10 cellular contexts compared by ENCODE assay signal in the genomic region with DNA sequence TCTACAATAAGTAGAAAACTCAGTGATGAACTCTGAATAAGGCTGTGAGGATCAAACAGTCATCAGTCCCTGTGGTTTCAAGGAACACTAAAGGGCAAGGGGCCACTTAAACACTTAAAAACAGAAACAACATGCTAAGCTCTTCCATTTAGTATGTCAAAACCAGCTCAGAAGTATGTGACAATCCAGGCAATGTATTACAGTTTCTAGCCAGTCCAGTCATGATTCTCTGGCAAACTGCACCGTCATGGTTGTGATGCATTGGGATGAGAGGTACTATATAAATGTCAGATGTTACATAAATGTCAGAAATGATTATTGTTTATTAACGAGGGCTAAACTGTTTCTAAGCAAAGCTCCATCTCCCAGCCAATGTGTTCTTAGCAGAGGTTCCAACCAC. TPM values are rescaled to one million over a fixed set of nuclear protein-coding genes. Genes with fewer than 3 reads are reported as not detected.
DNase-seq lines count a peak whose midpoint lies in the region; ATAC-seq, FAIRE-seq and TF ChIP-seq lines count a peak whose summit lies in the region.
"Had no signal": no experiment of that assay in that cellular context is flagged by ENCODE, and none has a peak within 500 bp of the region (broad histone marks: within the 10 kb centered on the region; RNA-seq: fewer than 3 reads in every experiment).

No MANE protein-coding gene starts in this region.

- H3K27me3 ChIP-seq in esophagus squamous epithelium, result peaks cover 0 to 47% (median 5%) of the 10 kb centered on the region in 4 donors
- H3K27me3 ChIP-seq in HAP-1 (ENCODE audit: low read depth), result peaks cover 45% of the 10 kb centered on the region
- peaks cover 0 to 22% (median 6%) of the 10 kb centered on the region in 4 donors for H3K27me3 ChIP-seq in pancreas

- intact Hi-C loops in esophagus squamous epithelium (cut with DNase I), result no loop called here
- intact Hi-C loops in activated naive CD4-positive, alpha-beta T cell treated with anti-CD3 and anti-CD28 coated beads for 36 hours (cut with micrococcal nuclease), result loop anchor here (2.0 kb wide), 2 partner anchors 115 to 253 kb away; no protein-coding TSS in a partner anchor
- intact Hi-C loops in pancreas (cut with DNase I), result no loop called here

- peaks cover 39% of the 10 kb centered on the region for H3K4me1 Mint-ChIP-seq in activated naive CD4-positive, alpha-beta T cell treated with anti-CD3 and anti-CD28 coated beads for 36 hours (ENCODE audit: low read depth)

- CTCF ChIA-PET in activated naive CD4-positive, alpha-beta T cell treated with anti-CD3 and anti-CD28 coated beads for 36 hours (lab: Charles Lee), result interaction anchor here (1.1 kb wide), 1 partner anchor 20 kb away, joined by 4 read pairs; no protein-coding TSS in a partner anchor

- H3K4me1 ChIP-seq in esophagus squamous epithelium (peaks cover 31 to 79% (median 38%) of the 10 kb centered on the region in 3 donors), HAP-1 (no peaks in the 10 kb centered on the region; the same call in none of the 2 replicates), pancreas (peaks cover 0 to 13% (median 7%) of the 10 kb centered on the region in 3 donors)

- TF ChIP-seq POLR2A in esophagus squamous epithelium (IDR thresholded peaks at IDR 0.05), result no peak

- H3K27ac ChIP-seq in esophagus squamous epithelium (peak overlapping the region; percentile 66 to 88 (median 84)), pancreas (no peak overlapping the region)

- WGBS in esophagus squamous epithelium, 2 donors, result 47 to 48% methylated on average over 2 of the region's 2 CpGs
- 60 to 82% methylated on average over 2 of the region's 2 CpGs for WGBS in pancreas, 2 donors

- peaks cover 58% of the 10 kb centered on the region for H3K27me3 Mint-ChIP-seq in activated naive CD4-positive, alpha-beta T cell treated with anti-CD3 and anti-CD28 coated beads for 36 hours (ENCODE audit: low read depth)

- H3K36me3 Mint-ChIP-seq in activated naive CD4-positive, alpha-beta T cell treated with anti-CD3 and anti-CD28 coated beads for 36 hours (ENCODE audit: low read depth), result no peaks in the 10 kb centered on the region

- TF ChIP-seq CTCF in esophagus squamous epithelium (IDR thresholded peaks at IDR 0.05) (no peak), pancreas (IDR thresholded peaks at IDR 0.05) (no peak)

- no peaks in the 10 kb centered on the region for H3K9me3 Mint-ChIP-seq in activated naive CD4-positive, alpha-beta T cell treated with anti-CD3 and anti-CD28 coated beads for 36 hours

- H3K4me3 ChIP-seq in esophagus squamous epithelium (no peak overlapping the region), HAP-1 (no peak overlapping the region), pancreas (no peak overlapping the region)

- H3K27ac Mint-ChIP-seq in activated naive CD4-positive, alpha-beta T cell treated with anti-CD3 and anti-CD28 coated beads for 36 hours, result no peak overlapping the region

- peak; percentile 69 for DNase-seq in CD1c-positive myeloid dendritic cell (ENCODE audit: extremely low spot score)
- peak; percentile 84 for DNase-seq in NCI-H460 (ENCODE audit: extremely low read depth, low read depth)
- no peak for DNase-seq in esophagus squamous epithelium (lab: John Stamatoyannopoulos, UW)
- DNase-seq in renal cortical epithelial cell (ENCODE audit: low read depth), result peak; percentile 42
- DNase-seq in HAP-1 (ENCODE audit: low spot score in 2 of 2), result no peak
- no peak for DNase-seq in activated naive CD4-positive, alpha-beta T cell treated with anti-CD3 and anti-CD28 coated beads for 36 hours
- no peak for DNase-seq in pancreas
- DNase-seq in UCSD-AML1 (lab: John Stamatoyannopoulos, UW; ENCODE audit: unreplicated experiment), result no peak
- DNase-seq: activated CD4-positive, alpha-beta T cell treated with anti-CD3 and anti-CD28 coated beads, Interleukin-2, amount 50 U/mL, for 4 hours; NCI-H1105 had no signal

- ATAC-seq in pancreas, result no peak

- no peaks in the 10 kb centered on the region for H3K9me3 ChIP-seq in esophagus squamous epithelium
- no peaks in the 10 kb centered on the region for H3K9me3 ChIP-seq in HAP-1
- no peaks in the 10 kb centered on the region for H3K9me3 ChIP-seq in pancreas

- in situ Hi-C loops in HAP-1 (cut with MboI; ENCODE audit: low sequenced_read_pairs), result no loop called here

- H3K4me3 Mint-ChIP-seq in activated naive CD4-positive, alpha-beta T cell treated with anti-CD3 and anti-CD28 coated beads for 36 hours, result no peak overlapping the region

- FAIRE-seq in pancreas (lab: Jason Lieb, UNC), result no peak

- no peaks in the 10 kb centered on the region for H3K36me3 ChIP-seq in esophagus squamous epithelium
- no peaks in the 10 kb centered on the region for H3K36me3 ChIP-seq in HAP-1 (replicated peaks)
- no peaks in the 10 kb centered on the region for H3K36me3 ChIP-seq in pancreas

RNA-seq across cellular contexts. Expression of gene CREB5, which starts 4.7 kb away (rescaled TPM):
- 20.3 and 26.1 TPM in 2 replicates for total RNA-seq in NCI-H460 (2014; rRNA removed; shearing (Covaris generic))
- 21.4 and 23.6 TPM in 2 replicates for polyA plus RNA-seq in NCI-H460 (2014; cell fraction: nucleus; rRNA removed)
- total RNA-seq in esophagus squamous epithelium (1 to 10 TPM in 3 of 4 donors, under 1 TPM in 1; 0.30 to 5.0 (median 2.2) TPM), renal cortical epithelial cell (6.9 and 14.1 TPM in 2 replicates), pancreas (10 to 100 TPM in 1 of 6 donors, 1 to 10 TPM in 5; 2.9 to 11.5 (median 3.6) TPM)
- under 1 TPM; 0.30 to 0.48 TPM for total RNA-seq in activated naive CD4-positive, alpha-beta T cell treated with anti-CD3 and anti-CD28 coated beads for 36 hours
- 1 to 10 TPM; 2.5 to 8.4 TPM for polyA plus RNA-seq in pancreas

Comparison
In these comparisons a context has a peak if more than half of its experiments do, and no peak if none do; other contexts are left out.
1. DNase-seq: peak in CD1c-positive myeloid dendritic cell (single experiment), NCI-H460 (single experiment) and renal cortical epithelial cell (single experiment); none in esophagus squamous epithelium (single experiment), HAP-1 (0 of 2), activated naive CD4-positive, alpha-beta T cell treated with anti-CD3 and anti-CD28 coated beads for 36 hours (single experiment), pancreas (0 of 6) and UCSD-AML1 (single experiment).
2. H3K27ac ChIP-seq: peak in esophagus squamous epithelium (4 of 4); none in pancreas (0 of 4).